In the genomic region with DNA sequence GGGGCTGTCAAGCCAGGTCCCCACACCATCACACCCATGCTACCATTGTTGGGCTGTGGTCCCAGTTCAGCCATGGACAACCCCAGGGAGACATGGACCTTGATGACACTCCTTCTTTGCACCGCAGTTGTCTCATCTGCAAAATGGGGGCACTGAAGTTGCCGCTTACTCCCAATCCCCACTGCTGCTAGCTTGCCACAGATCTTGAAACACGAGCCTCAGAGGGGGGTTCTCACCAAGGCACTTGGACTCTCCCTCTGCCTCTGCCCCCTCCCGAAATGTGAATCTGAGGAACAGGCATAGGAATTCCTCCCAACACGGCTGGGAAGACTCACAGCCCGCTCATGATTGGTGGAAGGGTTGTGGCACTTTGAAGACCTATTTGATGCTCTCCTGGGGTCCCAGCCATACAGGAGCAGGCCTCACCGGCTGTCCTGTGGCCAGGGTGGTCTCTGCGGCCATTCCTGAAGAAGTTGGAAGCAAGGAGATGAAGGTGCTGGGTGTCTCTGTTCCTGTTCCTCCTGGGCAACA, we compare ENCODE assay signal across 11 cellular contexts. TPM values are rescaled to one million over a fixed set of nuclear protein-coding genes. Genes with fewer than 3 reads are reported as not detected.
DNase-seq lines count a peak whose midpoint lies in the region; ATAC-seq and TF ChIP-seq lines count a peak whose summit lies in the region.
"Had no signal": no experiment of that assay in that cellular context is flagged by ENCODE, and none has a peak within 500 bp of the region (broad histone marks: within the 10 kb centered on the region; RNA-seq: fewer than 3 reads in every experiment).

No MANE protein-coding gene starts in this region.

- H3K4me3 ChIP-seq in breast epithelium (no peak overlapping the region), mammary epithelial cell (replicated peaks in 1 of 3; ENCODE audit: insufficient read depth in 1 of 3, low read depth in 2 of 3, low read length in 3 of 3) (no peak overlapping the region), left lung (no peak overlapping the region), transverse colon (no peak overlapping the region)
- H3K4me3 ChIP-seq: adrenal gland had no signal

- H3K4me1 ChIP-seq in breast epithelium (no peaks in the 10 kb centered on the region), mammary epithelial cell (ENCODE audit: insufficient read depth, low read length) (no peaks in the 10 kb centered on the region), left lung (no peaks in the 10 kb centered on the region), transverse colon (peaks cover 0 to 20% (median 12%) of the 10 kb centered on the region in 4 donors)
- H3K4me1 ChIP-seq: adrenal gland had no signal

- peak overlapping the region; percentile 18 for H3K27ac Mint-ChIP-seq in activated CD8-positive, alpha-beta T cell treated with anti-CD3 and anti-CD28 coated beads, Interleukin-2, amount 10 ng/mL, durations not matched to agents 7 days and 5 days

- no peak overlapping the region for H2AFZ ChIP-seq in mammary epithelial cell (ENCODE audit: low read depth, low read length)

- H3K36me3 ChIP-seq in breast epithelium (no peaks in the 10 kb centered on the region), mammary epithelial cell (ENCODE audit: insufficient read depth, low read length) (no peaks in the 10 kb centered on the region), left lung (peaks cover 0 to 18% of the 10 kb centered on the region in 2 donors), transverse colon (no peaks in the 10 kb centered on the region)
- H3K36me3 ChIP-seq: adrenal gland had no signal

- H3K9me3 ChIP-seq in breast epithelium (no peaks in the 10 kb centered on the region), mammary epithelial cell (replicated peaks; ENCODE audit: insufficient read depth, low read length) (no peaks in the 10 kb centered on the region), left lung (no peaks in the 10 kb centered on the region), transverse colon (no peaks in the 10 kb centered on the region)
- H3K9me3 ChIP-seq: adrenal gland had no signal

- H3K9ac ChIP-seq in mammary epithelial cell (ENCODE audit: insufficient read depth, low read length): no peak overlapping the region

- no peaks in the 10 kb centered on the region for H4K20me1 ChIP-seq in mammary epithelial cell (ENCODE audit: insufficient read depth, low read length)

- in situ Hi-C loops in mammary epithelial cell (cut with MboI; ENCODE audit: low sequenced_read_pairs in 2 of 2) (no loop called here), transverse colon (cut with MboI; ENCODE audit: low pct_ligation_motif_present in 1 of 4, low pct_unique_long_range_greater_than_20kb in 1 of 4, low sequenced_read_pairs in 3 of 4) (no loop called here)

- POLR2A ChIA-PET in activated CD8-positive, alpha-beta T cell treated with anti-CD3 and anti-CD28 coated beads, Interleukin-2, amount 10 ng/mL, durations not matched to agents 7 days and 5 days (lab: Charles Lee): interaction anchor here (1.5 to 1.6 kb wide), 2 partner anchors 27 to 31 kb away, joined by 3 to 4 read pairs; no protein-coding TSS in a partner anchor
- POLR2A ChIA-PET in HEK293T (lab: Yijun Ruan, JAX): no interaction called here

- TF ChIP-seq POLR2A in breast epithelium (IDR thresholded peaks at IDR 0.05) (no peak), transverse colon (IDR thresholded peaks at IDR 0.05) (no peak)

- H3K4me3 Mint-ChIP-seq in activated CD8-positive, alpha-beta T cell treated with anti-CD3 and anti-CD28 coated beads, Interleukin-2, amount 10 ng/mL, durations not matched to agents 7 days and 5 days: no peak overlapping the region

- 70% methylated on average over 4 of the region's 8 CpGs for WGBS in mammary epithelial cell (ENCODE audit: low coverage, missing lambda C conversion rate)
- 77% methylated on average over 8 of the region's 8 CpGs; no CpG with 5 or more reads in 1 of the 2 donors for WGBS in transverse colon (ENCODE audit: low coverage in 1 of 2), 2 donors

- TF ChIP-seq CTCF in breast epithelium (IDR thresholded peaks at IDR 0.05) (no peak), mammary epithelial cell (conservative IDR thresholded peaks at IDR 0.05 in 1 of 2, IDR thresholded peaks at IDR 0.05 in 1 of 2; ENCODE audit: extremely low read depth in 1 of 2, insufficient read depth in 1 of 2, low read depth in 1 of 2, low read length in 2 of 2) (no peak), left lung (IDR thresholded peaks at IDR 0.05) (no peak), transverse colon (IDR thresholded peaks at IDR 0.05) (no peak)

- BruUV-seq in mammary epithelial cell (replicated peaks; lab: Mats Ljungman, UMichigan): no TSS peak

- H3K9me3 Mint-ChIP-seq in activated CD8-positive, alpha-beta T cell treated with anti-CD3 and anti-CD28 coated beads, Interleukin-2, amount 10 ng/mL, durations not matched to agents 7 days and 5 days (ENCODE audit: insufficient read depth): no peaks in the 10 kb centered on the region

- no peak overlapping the region for H3K4me2 ChIP-seq in mammary epithelial cell (ENCODE audit: insufficient read depth, low read depth, low read length)

- no peak for ATAC-seq in activated CD8-positive, alpha-beta T cell treated with anti-CD3 and anti-CD28 coated beads, Interleukin-2, amount 10 ng/mL, durations not matched to agents 7 days and 5 days
- no peak for ATAC-seq in left lung

- peaks cover 22% of the 10 kb centered on the region for H3K4me1 Mint-ChIP-seq in activated CD8-positive, alpha-beta T cell treated with anti-CD3 and anti-CD28 coated beads, Interleukin-2, amount 10 ng/mL, durations not matched to agents 7 days and 5 days (ENCODE audit: low read depth)

- intact Hi-C loops in breast epithelium (cut with DNase I; ENCODE audit: low total_unique reads): no loop called here
- intact Hi-C loops in mammary epithelial cell (cut with micrococcal nuclease): loop anchor here (2.0 kb wide), 1 partner anchor 50 kb away; no protein-coding TSS in a partner anchor
- intact Hi-C loops in left lung (cut with DNase I): no loop called here
- intact Hi-C loops in transverse colon (cut with DNase I; ENCODE audit: low total_unique reads): no loop called here

- peaks cover 0 to 3% of the 10 kb centered on the region in 2 donors for H3K27me3 ChIP-seq in breast epithelium
- H3K27me3 ChIP-seq in mammary epithelial cell (ENCODE audit: insufficient read depth, low read length): no peaks in the 10 kb centered on the region
- peaks cover 0 to 58% of the 10 kb centered on the region in 2 donors for H3K27me3 ChIP-seq in left lung
- H3K27me3 ChIP-seq in transverse colon: no peaks in the 10 kb centered on the region

- DNase-seq in breast epithelium (ENCODE audit: low spot score in 2 of 2): peak; percentile 10 to 33
- no peak for DNase-seq in mammary epithelial cell
- no peak for DNase-seq in activated CD8-positive, alpha-beta T cell treated with anti-CD3 and anti-CD28 coated beads, Interleukin-2, amount 10 ng/mL, durations not matched to agents 7 days and 5 days
- peak; percentile 10 to 20 for DNase-seq in left lung
- DNase-seq in transverse colon: peak; percentile 5
- no peak for DNase-seq in amniotic stem cell (lab: John Stamatoyannopoulos, UW)
- no peak for DNase-seq in NCI-H187 treated with DMSO at 0.1 percent for 48 hours (lab: John Stamatoyannopoulos, UW)
- DNase-seq in HEK293T (ENCODE audit: extremely low spot score): no peak
- DNase-seq: mesenchymal stem cell had no signal

- no peaks in the 10 kb centered on the region for H3K27me3 Mint-ChIP-seq in activated CD8-positive, alpha-beta T cell treated with anti-CD3 and anti-CD28 coated beads, Interleukin-2, amount 10 ng/mL, durations not matched to agents 7 days and 5 days (ENCODE audit: low read depth)

- CTCF ChIA-PET in mammary epithelial cell (lab: Charles Lee; ENCODE audit: low non-redundant PET): interaction anchor here (1.0 kb wide), 1 partner anchor 215 kb away, joined by 25 read pairs; no protein-coding TSS in a partner anchor
- CTCF ChIA-PET in activated CD8-positive, alpha-beta T cell treated with anti-CD3 and anti-CD28 coated beads, Interleukin-2, amount 10 ng/mL, durations not matched to agents 7 days and 5 days (lab: Charles Lee): interaction anchor here (0.9 to 3.0 kb wide), 14 partner anchors 12 to 304 kb away, joined by 3 to 16 read pairs (median 4); no protein-coding TSS in a partner anchor
- CTCF ChIA-PET in HEK293T (lab: Yijun Ruan, JAX): interaction anchor here (0.6 to 1.6 kb wide), 5 partner anchors 14 to 52 kb away, joined by 3 to 5 read pairs (median 4); no protein-coding TSS in a partner anchor

- dilution Hi-C loops in mammary epithelial cell (cut with HindIII; ENCODE audit: low sequenced_read_pairs): loop anchor here (5.0 kb wide), 1 partner anchor 37 kb away; no protein-coding TSS in a partner anchor

- peaks cover 48% of the 10 kb centered on the region for H3K36me3 Mint-ChIP-seq in activated CD8-positive, alpha-beta T cell treated with anti-CD3 and anti-CD28 coated beads, Interleukin-2, amount 10 ng/mL, durations not matched to agents 7 days and 5 days (ENCODE audit: low read depth)

- no peak for TF ChIP-seq EP300 in transverse colon (IDR thresholded peaks at IDR 0.05; ENCODE audit: low read depth)

- no peaks in the 10 kb centered on the region for H3K79me2 ChIP-seq in mammary epithelial cell (ENCODE audit: insufficient read depth, low read length)

- H3K27ac ChIP-seq in breast epithelium (no peak overlapping the region), mammary epithelial cell (ENCODE audit: insufficient read depth, low read depth, low read length) (no peak overlapping the region), left lung (no peak overlapping the region), transverse colon (no peak overlapping the region)
- H3K27ac ChIP-seq: adrenal gland, VCaP had no signal

TF ChIP-seq in HEK293T, 16 proteins besides CTCF, POLR2A, EP300 and RAD21:
- no peak for TF ChIP-seq ARNT (IDR thresholded peaks at IDR 0.05)
- TF ChIP-seq FOXA1 (IDR thresholded peaks at IDR 0.05): no peak

RNA-seq across cellular contexts. Expression of a gene that starts 31.1 kb away (rescaled TPM):
- total RNA-seq in breast epithelium (1 to 10 TPM; 1.9 to 9.1 (median 5.6) TPM), mammary epithelial cell (1 to 10 TPM in 1 of 2 donors, under 1 TPM in 1; 0.42 to 2.8 TPM), left lung (1 to 10 TPM; 2.7 to 8.7 TPM), transverse colon (1 to 10 TPM; 1.5 to 4.8 (median 3.4) TPM)
- 0.59 TPM for polyA plus RNA-seq in mammary epithelial cell
- polyA minus RNA-seq in mammary epithelial cell: 2.0 TPM
- total RNA-seq in activated CD8-positive, alpha-beta T cell treated with anti-CD3 and anti-CD28 coated beads, Interleukin-2, amount 10 ng/mL, durations not matched to agents 7 days and 5 days: 100 to 1,000 TPM; 144 to 147 TPM

Comparison
In these comparisons a context has a peak if more than half of its experiments do, and no peak if none do; other contexts are left out.
1. DNase-seq: peak in breast epithelium (2 of 2), left lung (2 of 2) and transverse colon (single experiment); none in mammary epithelial cell (single experiment), activated CD8-positive, alpha-beta T cell treated with anti-CD3 and anti-CD28 coated beads, Interleukin-2, amount 10 ng/mL, durations not matched to agents 7 days and 5 days (single experiment), amniotic stem cell (single experiment), NCI-H187 treated with DMSO at 0.1 percent for 48 hours (single experiment) and HEK293T (single experiment).
2. RNA of a gene that starts 31.1 kb away (total RNA-seq): 144 to 147 TPM in activated CD8-positive, alpha-beta T cell treated with anti-CD3 and anti-CD28 coated beads, Interleukin-2, amount 10 ng/mL, durations not matched to agents 7 days and 5 days; 2.7 to 8.7 TPM in left lung, 1.9 to 9.1 TPM in breast epithelium, 1.5 to 4.8 TPM in transverse colon and 0.42 to 2.8 TPM in mammary epithelial cell; every median in the first group is over 10 times any median in the second.